In genomic region chr22:44364750-44365118, GRCh38 we compare ENCODE assay signal across 21 cellular contexts. TPM values are rescaled to one million over a fixed set of nuclear protein-coding genes. Genes with fewer than 3 reads are reported as not detected.
A peak's percentile ranks its signal among the peaks of the same experiment; 100 is the strongest.
DNase-seq lines count a peak whose midpoint lies in the region; ATAC-seq and TF ChIP-seq lines count a peak whose summit lies in the region.
"Had no signal": no experiment of that assay in that cellular context is flagged by ENCODE, and none has a peak within 500 bp of the region (broad histone marks: within the 10 kb centered on the region; RNA-seq: fewer than 3 reads in every experiment).

No MANE protein-coding gene starts in this region.

- in situ Hi-C loops in IMR-90 (cut with MboI; ENCODE audit: low sequenced_read_pairs): no loop called here

- no peak overlapping the region for H3K4me2 ChIP-seq in IMR-90 (ENCODE audit: low read depth, low read length)

- peak overlapping the region; percentile 92; a peak in 2 of 4 replicates for H4K8ac ChIP-seq in IMR-90 (ENCODE audit: low read depth in 2 of 2, low read length in 2 of 2)

- no peak overlapping the region; the same call in 1 of the 2 replicates for H4K5ac ChIP-seq in IMR-90 (ENCODE audit: low read depth, low read length)

- H2AFZ ChIP-seq in IMR-90 (replicated peaks; ENCODE audit: low read length, poor library complexity): peak overlapping the region; percentile 17

- no peak for TF ChIP-seq POLR2A in IMR-90 (IDR thresholded peaks at IDR 0.05; ENCODE audit: low read depth, low read length)
- no peak for TF ChIP-seq POLR2A in gastroesophageal sphincter (IDR thresholded peaks at IDR 0.05)
- TF ChIP-seq POLR2A in spleen (IDR thresholded peaks at IDR 0.05): no peak

- H3K18ac ChIP-seq in IMR-90 (ENCODE audit: low read depth, low read length): peak overlapping the region; percentile 51; the same call in 1 of the 2 replicates

- H3K4ac ChIP-seq in IMR-90 (ENCODE audit: low read depth, low read length): peak overlapping the region; percentile 90

- no peak overlapping the region for H3K27ac ChIP-seq in IMR-90 (ENCODE audit: insufficient read depth, low read length)
- peak overlapping the region in 3 of 4 donors; percentile 69 to 90 (median 80) for H3K27ac ChIP-seq in gastroesophageal sphincter
- H3K27ac ChIP-seq in spleen: no peak overlapping the region
- H3K27ac ChIP-seq: epithelial cell of prostate, testis had no signal

- no TSS peak for BruUV-seq in IMR-90 (replicated peaks; lab: Mats Ljungman, UMichigan)

- H3K36me3 ChIP-seq in IMR-90 (ENCODE audit: control insufficient read depth, insufficient read depth, low read length) (no peaks in the 10 kb centered on the region), gastroesophageal sphincter (no peaks in the 10 kb centered on the region), mucosa of descending colon (ENCODE audit: low read depth) (no peaks in the 10 kb centered on the region), spleen (no peaks in the 10 kb centered on the region)

- H2AK5ac ChIP-seq in IMR-90 (ENCODE audit: low read depth, low read length): peak overlapping the region; percentile 93

- intact Hi-C loops in IMR-90 (cut with micrococcal nuclease): loop anchor here (5.0 to 10.0 kb wide), 2 partner anchors 83 to 120 kb away; no protein-coding TSS in a partner anchor
- intact Hi-C loops in mucosa of descending colon (cut with DNase I, micrococcal nuclease): no loop called here
- intact Hi-C loops in spleen (cut with DNase I; ENCODE audit: low total_unique reads): no loop called here

- POLR2A ChIA-PET in IMR-90 (lab: Charles Lee; ENCODE audit: unreplicated experiment): no interaction called here

- H3K79me1 ChIP-seq in IMR-90 (ENCODE audit: low read depth in 1 of 2, low read length in 2 of 2): peaks cover 0 to 5% of the 10 kb centered on the region in 2 experiments; a peak in 1 of 4 replicates

- H4K91ac ChIP-seq in IMR-90 (ENCODE audit: insufficient read depth, low read depth, low read length): peak overlapping the region; percentile 97

- no peak for DNase-seq in IMR-90
- DNase-seq in mucosa of descending colon: peak in 2 of 3 donors; percentile 18 to 50
- DNase-seq in spleen: peak; percentile 47
- DNase-seq in HPDE6-E6E7 (ENCODE audit: extremely low spot score): no peak
- no peak for DNase-seq in foreskin fibroblast
- DNase-seq: CD4-positive, CD25-positive, alpha-beta regulatory T cell; foreskin melanocyte; islet precursor cell; NCI-H1417; NCI-H2081; NCI-H446; stimulated activated CD4-positive, alpha-beta T cell treated with anti-CD3 and anti-CD28 coated beads, Interleukin-4, amount 100 ng/mL, for 4 hours; stimulated activated naive CD4-positive, alpha-beta T cell; testis had no signal

- peak overlapping the region; percentile 85 for H2BK120ac ChIP-seq in IMR-90 (ENCODE audit: low read depth, low read length)

- 80% methylated on average over 1 of the region's 12 CpGs; no CpG with 5 or more reads in 1 of the 2 experiments for WGBS in IMR-90 (ENCODE audit: extremely low coverage in 2 of 2, insufficient read length in 1 of 2), 2 experiments
- 67 to 80% methylated on average over 3 to 5 of the region's 12 CpGs for WGBS in gastroesophageal sphincter (ENCODE audit: low coverage in 1 of 2), 2 donors
- WGBS in spleen, 5 donors: 74 to 83% (median 79%) methylated on average over 7 to 12 of the region's 12 CpGs

- H3K4me3 ChIP-seq in IMR-90 (ENCODE audit: insufficient read depth, low read depth, low read length) (no peak overlapping the region), gastroesophageal sphincter (no peak overlapping the region), mucosa of descending colon (no peak overlapping the region), spleen (no peak overlapping the region), foreskin fibroblast (ENCODE audit: low read depth in 1 of 2, low read length in 2 of 2) (no peak overlapping the region)
- H3K4me3 ChIP-seq: testis had no signal

- peaks cover 46% of the 10 kb centered on the region for H3K4me1 ChIP-seq in IMR-90 (ENCODE audit: control insufficient read depth, insufficient read depth, low read length)
- H3K4me1 ChIP-seq in gastroesophageal sphincter: peaks cover 0 to 48% (median 27%) of the 10 kb centered on the region in 3 donors
- H3K4me1 ChIP-seq in mucosa of descending colon (ENCODE audit: low read depth): no peaks in the 10 kb centered on the region
- H3K4me1 ChIP-seq in spleen: peaks cover 0 to 28% (median 10%) of the 10 kb centered on the region in 6 donors
- H3K4me1 ChIP-seq: testis had no signal

- H2BK15ac ChIP-seq in IMR-90 (ENCODE audit: low read depth, low read length): peak overlapping the region; percentile 81; the same call in 2 of the 3 replicates

- CTCF ChIA-PET in IMR-90 (lab: Yijun Ruan, JAX): interaction anchor here (0.6 kb wide), 1 partner anchor 255 kb away, joined by 5 read pairs; no protein-coding TSS in a partner anchor

- H3K27me3 ChIP-seq in IMR-90 (ENCODE audit: control insufficient read depth, insufficient read depth, low read length): no peaks in the 10 kb centered on the region
- no peaks in the 10 kb centered on the region for H3K27me3 ChIP-seq in gastroesophageal sphincter
- H3K27me3 ChIP-seq in spleen (replicated peaks in 1 of 7): peaks cover 0 to 10% (median 0%) of the 10 kb centered on the region in 7 donors
- H3K27me3 ChIP-seq: testis had no signal

- no peak overlapping the region for H3K56ac ChIP-seq in IMR-90 (ENCODE audit: extremely low read depth, insufficient read depth, low read length)

- H3K14ac ChIP-seq in IMR-90 (replicated peaks; ENCODE audit: low read depth, low read length): no peak overlapping the region

- H2BK20ac ChIP-seq in IMR-90 (ENCODE audit: low read depth, low read length): peak overlapping the region; percentile 96

- TF ChIP-seq RAD21 in IMR-90 (IDR thresholded peaks at IDR 0.05; ENCODE audit: low read length): no peak

- H2BK5ac ChIP-seq in IMR-90 (ENCODE audit: low read depth, low read length, poor library complexity, severe bottlenecking): no peak overlapping the region

- no peak overlapping the region for H3K23ac ChIP-seq in IMR-90 (ENCODE audit: low read depth, low read length)

- no peak for TF ChIP-seq CTCF in IMR-90 (conservative IDR thresholded peaks at IDR 0.05; ENCODE audit: low read depth, low read length)
- no peak for TF ChIP-seq CTCF in gastroesophageal sphincter (IDR thresholded peaks at IDR 0.05)
- TF ChIP-seq CTCF in mucosa of descending colon (IDR thresholded peaks at IDR 0.05): no peak
- TF ChIP-seq CTCF in spleen (IDR thresholded peaks at IDR 0.05 in 8 of 11, conservative IDR thresholded peaks at IDR 0.05 in 3 of 11): no peak
- no peak for TF ChIP-seq CTCF in foreskin fibroblast (IDR thresholded peaks at IDR 0.05; ENCODE audit: low read depth, low read length)

- dilution Hi-C loops in IMR-90 (cut with HindIII; ENCODE audit: low sequenced_read_pairs, unreplicated experiment): no loop called here

- no peak overlapping the region for H2AK9ac ChIP-seq in IMR-90 (replicated peaks; ENCODE audit: low read depth, low read length, poor library complexity)

- no peaks in the 10 kb centered on the region for H4K20me1 ChIP-seq in IMR-90 (ENCODE audit: insufficient read depth, low read length)

- peaks cover 23% of the 10 kb centered on the region for H3K9me1 ChIP-seq in IMR-90 (ENCODE audit: insufficient read depth, low read length)

- ATAC-seq in IMR-90 (ENCODE audit: low read depth) (no peak), gastroesophageal sphincter (no peak), mucosa of descending colon (no peak), HG03045 (IDR thresholded peaks at IDR 0.05; ENCODE audit: unreplicated experiment) (no peak)
- ATAC-seq: activated naive CD4-positive, alpha-beta T cell treated with anti-CD3 and anti-CD28 coated beads, Interleukin-2, amount 50 U/mL, for 72 hours; activated T-helper 17 cell treated with anti-CD3 and anti-CD28 coated beads, Interleukin-2, amount 50 U/mL, for 72 hours; WTC11 had no signal

- H3K9me3 ChIP-seq in IMR-90 (ENCODE audit: control insufficient read depth, insufficient read depth, low read length) (no peaks in the 10 kb centered on the region), gastroesophageal sphincter (no peaks in the 10 kb centered on the region), mucosa of descending colon (no peaks in the 10 kb centered on the region), spleen (no peaks in the 10 kb centered on the region)
- H3K9me3 ChIP-seq: testis had no signal

- H3K9ac ChIP-seq in IMR-90 (ENCODE audit: low read depth, low read length): no peak overlapping the region

- TF ChIP-seq EP300 in gastroesophageal sphincter (IDR thresholded peaks at IDR 0.05): no peak

TF ChIP-seq in IMR-90, 13 proteins besides CTCF, POLR2A, EP300 and RAD21 (continues in another document):
- TF ChIP-seq CHD1 (IDR thresholded peaks at IDR 0.05; ENCODE audit: low read depth, low read length) (no peak), SMC3 (IDR thresholded peaks at IDR 0.05; ENCODE audit: low read depth, low read length) (no peak), CEBPB (IDR thresholded peaks at IDR 0.05; ENCODE audit: low read depth, low read length) (no peak), MAZ (IDR thresholded peaks at IDR 0.05; ENCODE audit: borderline replicate concordance, low read depth, low read length) (no peak), NFE2L2 (IDR thresholded peaks at IDR 0.05; ENCODE audit: low read depth, low read length) (no peak), FOS (IDR thresholded peaks at IDR 0.05; ENCODE audit: low read depth, low read length) (no peak), MAFK (IDR thresholded peaks at IDR 0.05; ENCODE audit: low read depth, low read length) (no peak), RCOR1 (IDR thresholded peaks at IDR 0.05; ENCODE audit: insufficient replicate concordance, low read length) (no peak), BHLHE40 (IDR thresholded peaks at IDR 0.05; ENCODE audit: low read depth, low read length) (no peak), RFX5 (IDR thresholded peaks at IDR 0.05; ENCODE audit: low read depth, low read length) (no peak), ELK1 (IDR thresholded peaks at IDR 0.05; ENCODE audit: borderline replicate concordance, low read depth, low read length) (no peak)

RNA-seq across cellular contexts. Expression of gene SHISAL1, which starts 52.0 kb away (rescaled TPM):
- total RNA-seq in IMR-90 (2012; rRNA removed) (1.1 and 1.4 TPM in 2 replicates), gastroesophageal sphincter (10 to 100 TPM in 1 of 4 donors, 1 to 10 TPM in 3; 4.5 to 23.1 (median 6.2) TPM), mucosa of descending colon (10 to 100 TPM in 1 of 3 donors, 1 to 10 TPM in 1, under 1 TPM in 1; 0.38 to 34.3 (median 1.1) TPM), spleen (under 1 TPM; 0.11 to 0.47 (median 0.26) TPM)
- polyA plus RNA-seq in IMR-90 (2012; rRNA removed) (0.83 and 1.0 TPM in 2 replicates), spleen (under 1 TPM; 0.10 to 0.35 (median 0.15) TPM)
- 0.36 and 0.56 TPM in 2 replicates for polyA plus RNA-seq in IMR-90 (2012; cell fraction: cytosol; rRNA removed)
- 0.84 and 1.00 TPM in 2 replicates for polyA plus RNA-seq in IMR-90 (2012; cell fraction: nucleus; rRNA removed; ENCODE audit: low replicate concordance)
- total RNA-seq: activated naive CD4-positive, alpha-beta T cell treated with anti-CD3 and anti-CD28 coated beads, Interleukin-2, amount 50 U/mL, for 72 hours; activated T-helper 17 cell treated with anti-CD3 and anti-CD28 coated beads, Interleukin-2, amount 50 U/mL, for 72 hours; CD4-positive, CD25-positive, alpha-beta regulatory T cell; OCI-LY7 had no signal
- polyA plus RNA-seq: CD4-positive, CD25-positive, alpha-beta regulatory T cell had no signal

Comparison
In these comparisons a context has a peak if more than half of its experiments do, and no peak if none do; other contexts are left out.
1. DNase-seq: peak in mucosa of descending colon (2 of 3) and spleen (single experiment); none in IMR-90 (single experiment), HPDE6-E6E7 (single experiment) and foreskin fibroblast (0 of 2).
2. H3K27ac ChIP-seq: peak in gastroesophageal sphincter (3 of 4); none in IMR-90 (single experiment) and spleen (0 of 8).